In the genomic region with DNA sequence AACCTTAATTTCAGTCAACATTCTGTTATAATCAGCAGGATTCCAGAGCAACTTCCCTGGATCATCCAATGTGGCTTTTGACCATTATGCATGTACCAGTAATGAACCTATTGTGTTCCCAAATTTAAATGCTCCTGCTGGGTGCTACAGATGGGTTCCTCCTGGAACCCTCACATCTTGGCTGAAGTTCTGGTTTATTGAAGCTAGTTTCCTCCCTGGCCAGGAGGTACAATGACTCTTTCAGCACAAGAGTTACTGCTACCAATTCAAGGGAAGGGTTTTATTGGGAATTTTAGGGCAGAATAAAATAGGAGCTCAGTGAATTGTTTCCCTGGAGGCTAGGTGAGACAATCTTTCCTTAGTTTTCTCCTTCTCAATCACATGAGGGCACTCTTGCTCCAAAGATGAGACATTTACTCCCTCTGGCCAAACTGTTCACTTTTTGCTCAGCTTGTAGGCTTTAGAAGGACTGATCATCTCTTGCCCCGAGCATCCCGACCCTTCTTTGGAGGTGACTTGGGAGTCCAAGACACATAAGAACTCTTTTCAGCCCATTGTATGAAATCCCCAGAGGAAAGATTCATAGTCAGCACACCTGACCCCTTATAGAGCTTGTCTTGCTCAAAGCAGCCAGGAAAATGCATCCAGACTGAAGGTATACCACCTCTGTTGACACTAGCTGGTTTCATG, we compare ENCODE assay signal across 8 cellular contexts. TPM values are rescaled to one million over a fixed set of nuclear protein-coding genes. Genes with fewer than 3 reads are reported as not detected.
DNase-seq lines count a peak whose midpoint lies in the region; ATAC-seq, FAIRE-seq and TF ChIP-seq lines count a peak whose summit lies in the region.

No MANE protein-coding gene starts in this region.

- H3K36me3 Mint-ChIP-seq in astrocyte (ENCODE audit: low read depth, unreplicated experiment): no peaks in the 10 kb centered on the region

- H2AFZ ChIP-seq in astrocyte (ENCODE audit: low read depth, low read length): no peak overlapping the region

- peak overlapping the region; percentile 23 for H3K27ac Mint-ChIP-seq in astrocyte (ENCODE audit: unreplicated experiment)

- H3K36me3 ChIP-seq in astrocyte (ENCODE audit: insufficient read depth, low read length) (no peaks in the 10 kb centered on the region), kidney epithelial cell (ENCODE audit: control insufficient read depth, insufficient read depth, low read length) (no peaks in the 10 kb centered on the region), aorta (ENCODE audit: control insufficient read depth in 1 of 2, insufficient read depth in 2 of 2, low read length in 1 of 2) (no peaks in the 10 kb centered on the region)

- no peaks in the 10 kb centered on the region for H3K4me1 ChIP-seq in astrocyte (ENCODE audit: insufficient read depth, low read length)
- no peaks in the 10 kb centered on the region for H3K4me1 ChIP-seq in aorta (ENCODE audit: control insufficient read depth in 1 of 2, insufficient read depth in 2 of 2, low read length in 2 of 2)

- H3K9ac ChIP-seq in astrocyte (ENCODE audit: low read length): no peak overlapping the region

- no peaks in the 10 kb centered on the region for H3K27me3 Mint-ChIP-seq in astrocyte (ENCODE audit: low read depth, unreplicated experiment)

- 1 to 3% methylated on average over 2 of the region's 2 CpGs for WGBS in aorta, 2 donors

- no peak overlapping the region for H3K4me2 ChIP-seq in astrocyte (ENCODE audit: low read length)

- peak; percentile 41 for DNase-seq in AG08396 (ENCODE audit: low spot score)
- no peak for DNase-seq in GM19239 (ENCODE audit: insufficient read length, low spot score)
- DNase-seq in NCI-H2196 treated with DMSO at 0.1 percent for 48 hours (lab: John Stamatoyannopoulos, UW; ENCODE audit: unreplicated experiment): peak; percentile 17
- peak; percentile 37 for DNase-seq in astrocyte (ENCODE audit: low read depth)
- DNase-seq in kidney epithelial cell (ENCODE audit: low read depth): no peak
- DNase-seq in aorta: no peak
- no peak for DNase-seq in ureter (ENCODE audit: low spot score)
- DNase-seq in COLO668 (lab: John Stamatoyannopoulos, UW; ENCODE audit: unreplicated experiment): no peak

- peak; percentile 70 for FAIRE-seq in GM19239 (lab: Jason Lieb, UNC)
- peak; percentile 76 for FAIRE-seq in astrocyte (lab: Jason Lieb, UNC)

- H3K27ac ChIP-seq in astrocyte (ENCODE audit: low read depth, low read length) (no peak overlapping the region), aorta (ENCODE audit: low read depth in 1 of 2, low read length in 2 of 2) (no peak overlapping the region)

- intact Hi-C loops in aorta (cut with DNase I): loop anchor here (5.0 kb wide), 2 partner anchors 306 to 651 kb away; partner anchors contain the start of gene TMEM108 (in 2 of the 2)

- TF ChIP-seq CTCF in astrocyte (IDR thresholded peaks at IDR 0.05; ENCODE audit: insufficient read depth, low read depth, low read length): peak; percentile 47
- TF ChIP-seq CTCF in kidney epithelial cell (IDR thresholded peaks at IDR 0.05; ENCODE audit: insufficient read depth, low read length, poor library complexity, severe bottlenecking): peak; percentile 49

- H3K4me1 Mint-ChIP-seq in astrocyte (ENCODE audit: low read depth, unreplicated experiment): peaks cover 1% of the 10 kb centered on the region

- H3K27me3 ChIP-seq in astrocyte (ENCODE audit: insufficient read depth, low read length) (peaks cover 4% of the 10 kb centered on the region), kidney epithelial cell (ENCODE audit: control insufficient read depth, insufficient read depth, low read length) (no peaks in the 10 kb centered on the region), aorta (ENCODE audit: control insufficient read depth in 1 of 2, insufficient read depth in 2 of 2, low read length in 1 of 2) (no peaks in the 10 kb centered on the region)

- ATAC-seq in aorta (ENCODE audit: low FRiP score): peak; percentile 78

- H3K9me3 Mint-ChIP-seq in astrocyte (ENCODE audit: unreplicated experiment): no peaks in the 10 kb centered on the region

- H4K20me1 ChIP-seq in astrocyte (ENCODE audit: insufficient read depth, low read length): no peaks in the 10 kb centered on the region

- H3K4me3 Mint-ChIP-seq in astrocyte (ENCODE audit: unreplicated experiment): no peak overlapping the region

- H3K9me3 ChIP-seq in astrocyte (ENCODE audit: insufficient read depth, low read depth, low read length) (no peaks in the 10 kb centered on the region), aorta (ENCODE audit: control insufficient read depth, low read length) (no peaks in the 10 kb centered on the region)

- H3K4me3 ChIP-seq in astrocyte (ENCODE audit: insufficient read depth, low read depth, low read length): no peak overlapping the region
- no peak overlapping the region for H3K4me3 ChIP-seq in kidney epithelial cell (ENCODE audit: low read depth, low read length)
- H3K4me3 ChIP-seq in aorta (ENCODE audit: low read length in 2 of 2): no peak overlapping the region

- no peaks in the 10 kb centered on the region for H3K79me2 ChIP-seq in astrocyte (ENCODE audit: insufficient read depth, low read length)

RNA-seq across cellular contexts. Expression of gene NPHP3, which starts 8.8 kb away (rescaled TPM):
- total RNA-seq in astrocyte (32.0 and 32.5 TPM in 2 replicates), kidney epithelial cell (16.8 and 23.3 TPM in 2 replicates), aorta (10 to 100 TPM; 38.1 to 56.9 TPM), ureter (27.7 TPM)
- polyA plus RNA-seq in aorta: 10 to 100 TPM in 1 of 2 donors, 1 to 10 TPM in 1; 2.0 to 40.2 TPM

Comparison
In these comparisons a context has a peak if more than half of its experiments do, and no peak if none do; other contexts are left out.
1. DNase-seq: peak in AG08396 (single experiment), NCI-H2196 treated with DMSO at 0.1 percent for 48 hours (single experiment) and astrocyte (single experiment); none in GM19239 (single experiment), kidney epithelial cell (single experiment), aorta (0 of 2), ureter (single experiment) and COLO668 (single experiment).